In the genomic region with DNA sequence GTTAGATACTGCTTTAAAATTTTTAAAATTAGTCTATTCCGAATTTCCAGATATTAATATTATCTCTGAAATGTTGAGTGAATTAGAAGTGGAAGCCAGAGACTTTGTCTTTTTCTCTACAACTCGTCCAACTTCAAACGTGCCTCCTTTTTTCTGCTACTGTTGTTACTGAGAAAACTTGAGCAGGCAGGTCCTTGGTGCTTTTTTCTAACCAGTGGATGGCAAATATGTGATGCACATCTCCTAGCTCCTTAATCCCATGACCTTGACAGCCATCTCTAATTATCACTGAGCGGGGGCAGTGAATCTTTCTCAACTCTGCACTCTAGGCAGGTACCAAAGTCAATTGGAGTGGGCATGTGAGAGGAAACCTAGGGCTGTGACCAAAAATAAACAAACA, we compare ENCODE assay signal across 18 cellular contexts.
"Had no signal": no experiment of that assay in that cellular context is flagged by ENCODE, and none has a peak within 500 bp of the region (broad histone marks: within the 10 kb centered on the region; RNA-seq: fewer than 3 reads in every experiment).

No MANE protein-coding gene starts in this region.

- H3K27me3 ChIP-seq: brain microvascular endothelial cell, dorsolateral prefrontal cortex, esophagus muscularis mucosa, tibial artery, uterus had no signal

- H3K4me1 Mint-ChIP-seq: naive B cell had no signal

- FAIRE-seq: islet of Langerhans had no signal

- ATAC-seq: activated T-cell treated with anti-CD3 and anti-CD28 coated beads, Interleukin-2, amount 50 U/mL, for 4 hours had no signal

- H3K9me3 ChIP-seq: esophagus muscularis mucosa, tibial artery, uterus had no signal

- DNase-seq: activated CD4-positive, alpha-beta T cell treated with anti-CD3 and anti-CD28 coated beads for 1 hour; activated CD4-positive, alpha-beta T cell treated with anti-CD3 and anti-CD28 coated beads, Interleukin-2, amount 50 U/mL, for 48 hours; activated effector memory CD4-positive, alpha-beta T cell treated with anti-CD3 and anti-CD28 coated beads, Interleukin-2, amount 50 U/mL, for 16 hours; activated T-cell treated with anti-CD3 and anti-CD28 coated beads, Interleukin-2, amount 50 U/mL, for 4 hours; amygdala; brain microvascular endothelial cell; cerebellar nuclear complex; dorsolateral prefrontal cortex; left ventricle myocardium superior; naive B cell; occipital lobe; SW 1271; tibial artery; uterus had no signal

- H3K27me3 Mint-ChIP-seq: activated naive CD8-positive, alpha-beta T cell had no signal

- H3K4me3 ChIP-seq: dorsolateral prefrontal cortex, esophagus muscularis mucosa, skin epidermis, tibial artery, uterus had no signal

- H3K36me3 Mint-ChIP-seq: naive B cell had no signal

- H3K36me3 ChIP-seq: esophagus muscularis mucosa, tibial artery, uterus had no signal

- H3K27ac Mint-ChIP-seq: activated naive CD8-positive, alpha-beta T cell; naive B cell had no signal

- H3K4me3 Mint-ChIP-seq: activated naive CD8-positive, alpha-beta T cell; activated T-cell treated with anti-CD3 and anti-CD28 coated beads, Interleukin-2, amount 50 U/mL, for 4 hours; naive B cell had no signal

- H3K27ac ChIP-seq: brain microvascular endothelial cell, dorsolateral prefrontal cortex, esophagus muscularis mucosa, skin epidermis, tibial artery, uterus had no signal
